Comparison of ENCODE assay signal across 18 cellular contexts in the genomic region with DNA sequence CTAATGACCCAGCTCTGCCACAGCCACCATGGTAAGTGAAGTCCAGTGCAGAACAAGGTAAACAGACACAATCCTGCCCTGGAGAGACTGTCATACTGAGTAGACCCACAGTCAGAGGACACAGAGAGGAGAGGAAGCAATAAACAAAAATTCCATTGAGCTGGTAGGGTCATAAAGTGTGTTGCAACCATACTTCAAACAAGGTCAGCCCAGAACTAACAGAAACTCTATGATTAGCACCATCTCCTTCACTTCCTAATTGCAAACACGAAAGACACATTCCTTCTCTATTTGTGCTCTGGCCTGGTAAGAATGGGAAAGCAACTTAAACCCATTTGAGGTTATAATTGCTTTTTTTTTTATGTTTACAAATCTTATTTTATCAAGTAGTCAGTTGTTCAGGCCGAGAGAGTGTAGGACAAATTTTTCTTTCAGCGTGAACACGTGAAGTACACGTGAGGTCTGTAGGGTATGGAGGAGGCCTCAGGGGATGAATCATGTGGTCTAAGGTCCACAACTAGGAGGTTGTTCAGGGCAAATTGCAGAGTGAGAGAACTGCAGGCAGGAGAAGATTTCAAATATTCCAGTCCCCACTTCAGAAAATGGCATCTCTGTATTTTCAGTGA.
DNase-seq lines count a peak whose midpoint lies in the region; ATAC-seq, FAIRE-seq and TF ChIP-seq lines count a peak whose summit lies in the region.
"Had no signal": no experiment of that assay in that cellular context is flagged by ENCODE, and none has a peak within 500 bp of the region (broad histone marks: within the 10 kb centered on the region; RNA-seq: fewer than 3 reads in every experiment).

No MANE protein-coding gene starts in this region.

- DNase-seq in activated CD4-positive, alpha-beta T cell treated with anti-CD3 and anti-CD28 coated beads, Interleukin-2, amount 10 ng/mL, durations not matched to agents 24 days and 14 days, result peak; percentile 43
- no peak for DNase-seq in activated CD4-positive, alpha-beta T cell treated with anti-CD3 and anti-CD28 coated beads for 4 hours
- peak; percentile 57 for DNase-seq in RPMI7951 (ENCODE audit: low read depth)
- peak; percentile 98 for DNase-seq in HepG2 (ENCODE audit: low spot score)
- DNase-seq in transverse colon, result peak; percentile 38
- no peak for DNase-seq in hippocampal formation (lab: John Stamatoyannopoulos, UW)
- DNase-seq in SJCRH30, result no peak
- DNase-seq in CD4-positive, alpha-beta memory T cell, result no peak
- DNase-seq: activated CD4-positive, alpha-beta T cell treated with anti-CD3 and anti-CD28 coated beads, Interleukin-2, amount 10 ng/mL, durations not matched to agents 7 days and 5 days; activated naive CD8-positive, alpha-beta T cell treated with anti-CD3 and anti-CD28 coated beads, Interleukin-2, amount 10 ng/mL, durations not matched to agents 7 days and 5 days; CD8-positive, alpha-beta T cell; HCEC 1CT; NCI-H1048; stimulated activated naive CD4-positive, alpha-beta T cell treated with Interleukin-2 at 50 U/mL for 16 hours; T-helper 9 cell had no signal

- in situ Hi-C loops in HepG2 (cut with HindIII; ENCODE audit: extremely low pct_ligation_motif_present, low pct_unique_long_range_greater_than_20kb) (no loop called here), transverse colon (cut with MboI; ENCODE audit: low pct_ligation_motif_present in 1 of 4, low pct_unique_long_range_greater_than_20kb in 1 of 4, low sequenced_read_pairs in 3 of 4) (loop anchor here in 1 of 4 donors (25.0 kb wide), 1 partner anchor 422 kb away; no protein-coding TSS in a partner anchor)

- peaks cover 92% of the 10 kb centered on the region for H3K4me1 ChIP-seq in HepG2 (ENCODE audit: insufficient read depth, low read length)
- H3K4me1 ChIP-seq in transverse colon, result peaks cover 3 to 43% (median 14%) of the 10 kb centered on the region in 4 donors
- H3K4me1 ChIP-seq in SJCRH30, result peaks cover 21% of the 10 kb centered on the region
- no peaks in the 10 kb centered on the region for H3K4me1 ChIP-seq in CD4-positive, alpha-beta memory T cell (ENCODE audit: insufficient read depth, low read length)

- FAIRE-seq in HepG2 (lab: Jason Lieb, UNC), result peak; percentile 94
- FAIRE-seq: G401.6, urothelium cell line had no signal

- H3K9me3 Mint-ChIP-seq in activated CD4-positive, alpha-beta T cell treated with anti-CD3 and anti-CD28 coated beads, Interleukin-2, amount 10 ng/mL, durations not matched to agents 24 days and 14 days, result peaks cover 9% of the 10 kb centered on the region
- H3K9me3 Mint-ChIP-seq in CD4-positive, alpha-beta memory T cell, result no peaks in the 10 kb centered on the region
- H3K9me3 Mint-ChIP-seq: activated CD4-positive, alpha-beta T cell treated with anti-CD3 and anti-CD28 coated beads, Interleukin-2, amount 10 ng/mL, durations not matched to agents 7 days and 5 days; activated naive CD8-positive, alpha-beta T cell treated with anti-CD3 and anti-CD28 coated beads, Interleukin-2, amount 10 ng/mL, durations not matched to agents 7 days and 5 days; CD8-positive, alpha-beta T cell; central memory CD8-positive, alpha-beta T cell had no signal

- H3K4me3 Mint-ChIP-seq in activated CD4-positive, alpha-beta T cell treated with anti-CD3 and anti-CD28 coated beads, Interleukin-2, amount 10 ng/mL, durations not matched to agents 24 days and 14 days, result no peak overlapping the region
- H3K4me3 Mint-ChIP-seq in CD4-positive, alpha-beta memory T cell, result peak overlapping the region in 1 of 8 donors; percentile 28
- H3K4me3 Mint-ChIP-seq: activated CD4-positive, alpha-beta T cell treated with anti-CD3 and anti-CD28 coated beads, Interleukin-2, amount 10 ng/mL, durations not matched to agents 7 days and 5 days; activated naive CD8-positive, alpha-beta T cell treated with anti-CD3 and anti-CD28 coated beads, Interleukin-2, amount 10 ng/mL, durations not matched to agents 7 days and 5 days; CD8-positive, alpha-beta T cell; central memory CD8-positive, alpha-beta T cell had no signal

- H3K4me1 Mint-ChIP-seq in activated CD4-positive, alpha-beta T cell treated with anti-CD3 and anti-CD28 coated beads, Interleukin-2, amount 10 ng/mL, durations not matched to agents 24 days and 14 days, result peaks cover 18% of the 10 kb centered on the region
- H3K4me1 Mint-ChIP-seq in CD4-positive, alpha-beta memory T cell, result no peaks in the 10 kb centered on the region
- H3K4me1 Mint-ChIP-seq: central memory CD8-positive, alpha-beta T cell had no signal

- H3K36me3 ChIP-seq in HepG2 (replicated peaks in 1 of 2; ENCODE audit: control insufficient read depth in 1 of 2, insufficient read depth in 2 of 2, low read length in 2 of 2) (no peaks in the 10 kb centered on the region; a peak in 1 of 5 replicates), transverse colon (no peaks in the 10 kb centered on the region), SJCRH30 (no peaks in the 10 kb centered on the region)
- H3K36me3 ChIP-seq in CD4-positive, alpha-beta memory T cell (ENCODE audit: insufficient read depth, low read length), result no peaks in the 10 kb centered on the region

- no peak overlapping the region for H3K27ac Mint-ChIP-seq in activated CD4-positive, alpha-beta T cell treated with anti-CD3 and anti-CD28 coated beads, Interleukin-2, amount 10 ng/mL, durations not matched to agents 24 days and 14 days
- no peak overlapping the region for H3K27ac Mint-ChIP-seq in CD4-positive, alpha-beta memory T cell
- H3K27ac Mint-ChIP-seq: activated CD4-positive, alpha-beta T cell treated with anti-CD3 and anti-CD28 coated beads, Interleukin-2, amount 10 ng/mL, durations not matched to agents 7 days and 5 days; activated naive CD8-positive, alpha-beta T cell treated with anti-CD3 and anti-CD28 coated beads, Interleukin-2, amount 10 ng/mL, durations not matched to agents 7 days and 5 days; CD8-positive, alpha-beta T cell had no signal

- intact Hi-C loops in activated CD4-positive, alpha-beta T cell treated with anti-CD3 and anti-CD28 coated beads, Interleukin-2, amount 10 ng/mL, durations not matched to agents 24 days and 14 days (cut with micrococcal nuclease), result loop anchor here (10.0 kb wide), 2 partner anchors 294 to 784 kb away; no protein-coding TSS in a partner anchor
- intact Hi-C loops in HepG2 (cut with micrococcal nuclease; ENCODE audit: unreplicated experiment) (loop anchor here (1.0 to 10.0 kb wide), 2 partner anchors 73 to 274 kb away; a partner anchor contains a TSS), transverse colon (cut with DNase I; ENCODE audit: low total_unique reads) (no loop called here)
- intact Hi-C loops in CD4-positive, alpha-beta memory T cell (cut with micrococcal nuclease), result loop anchor here (10.0 kb wide), 1 partner anchor 784 kb away; no protein-coding TSS in a partner anchor

- peak overlapping the region; percentile 76 for H3K4me2 ChIP-seq in HepG2 (ENCODE audit: low read depth, low read length)

- H3K9me3 ChIP-seq in HepG2 (ENCODE audit: low read length) (no peaks in the 10 kb centered on the region), transverse colon (no peaks in the 10 kb centered on the region), SJCRH30 (replicated peaks) (no peaks in the 10 kb centered on the region)
- no peaks in the 10 kb centered on the region for H3K9me3 ChIP-seq in CD4-positive, alpha-beta memory T cell (ENCODE audit: control insufficient read depth in 1 of 2, low read length in 2 of 2)

- H3K27ac ChIP-seq in HepG2 (ENCODE audit: extremely low read length, insufficient read depth, low read length) (peak overlapping the region; percentile 90), transverse colon (peak overlapping the region; percentile 40 to 68 (median 58)), SJCRH30 (no peak overlapping the region)
- H3K27ac ChIP-seq in CD4-positive, alpha-beta memory T cell (ENCODE audit: low read depth, low read length), result no peak overlapping the region

- ATAC-seq in HepG2, result peak; percentile 92
- ATAC-seq: CD8-positive, alpha-beta T cell had no signal

- POLR2A ChIA-PET in HepG2 (lab: Yijun Ruan, JAX), result interaction anchor here (0.8 to 6.5 kb wide), 19 partner anchors 9 to 276 kb away, joined by 3 to 88 read pairs (median 4); a partner anchor contains a TSS
- POLR2A ChIA-PET in CD4-positive, alpha-beta memory T cell (lab: Charles Lee; ENCODE audit: partially characterized antibody), result no interaction called here

- peak overlapping the region; percentile 81 for H3K9ac ChIP-seq in HepG2 (ENCODE audit: insufficient read depth, low read depth, low read length)

- no peak overlapping the region for H2AFZ ChIP-seq in HepG2 (ENCODE audit: low read length)

- H3K27me3 Mint-ChIP-seq in activated CD4-positive, alpha-beta T cell treated with anti-CD3 and anti-CD28 coated beads, Interleukin-2, amount 10 ng/mL, durations not matched to agents 24 days and 14 days, result no peaks in the 10 kb centered on the region
- peaks cover 0 to under 1% of the 10 kb centered on the region in 2 donors for H3K27me3 Mint-ChIP-seq in CD4-positive, alpha-beta memory T cell
- H3K27me3 Mint-ChIP-seq: activated CD4-positive, alpha-beta T cell treated with anti-CD3 and anti-CD28 coated beads, Interleukin-2, amount 10 ng/mL, durations not matched to agents 7 days and 5 days; activated naive CD8-positive, alpha-beta T cell treated with anti-CD3 and anti-CD28 coated beads, Interleukin-2, amount 10 ng/mL, durations not matched to agents 7 days and 5 days had no signal

- WGBS in HepG2 (ENCODE audit: low lambda C conversion rate), result under 1% methylated on average over 5 of the region's 5 CpGs
- WGBS in transverse colon (ENCODE audit: low coverage in 1 of 2), 2 donors, result 50 to 76% methylated on average over 5 of the region's 5 CpGs

- TF ChIP-seq RAD21 in HepG2 (CRISPR knock-in tag; IDR thresholded peaks at IDR 0.05), result peak; percentile 6

- BruUV-seq in HepG2 (replicated peaks; lab: Mats Ljungman, UMichigan), result no TSS peak

- H3K4me3 ChIP-seq in HepG2 (replicated peaks in 1 of 3; ENCODE audit: insufficient read depth in 1 of 3, low read depth in 2 of 3, low read length in 3 of 3) (peak overlapping the region; percentile 41 to 65 (median 55); a peak in 4 of 6 replicates), transverse colon (peak overlapping the region in 1 of 4 donors; percentile 10), SJCRH30 (no peak overlapping the region)
- no peak overlapping the region for H3K4me3 ChIP-seq in CD4-positive, alpha-beta memory T cell (ENCODE audit: low read length in 2 of 2)

- CTCF ChIA-PET in HepG2 (lab: Yijun Ruan, JAX; ENCODE audit: low intra/inter-chr PET ratio, low total read pairs), result no interaction called here
- CTCF ChIA-PET in CD4-positive, alpha-beta memory T cell (lab: Charles Lee; ENCODE audit: partially characterized antibody), result no interaction called here

- H4K20me1 ChIP-seq in HepG2 (ENCODE audit: insufficient read depth, low read length), result no peaks in the 10 kb centered on the region

- TF ChIP-seq POLR2A in HepG2 (IDR thresholded peaks at IDR 0.05; ENCODE audit: insufficient read depth in 1 of 2, low read depth in 2 of 2, low read length in 2 of 2) (peak; percentile 48 to 81; a peak in 3 of 4 replicates), transverse colon (IDR thresholded peaks at IDR 0.05) (no peak)

- H3K79me2 ChIP-seq in HepG2 (ENCODE audit: insufficient read depth, low read length), result peaks cover 48% of the 10 kb centered on the region

- H3K27me3 ChIP-seq in HepG2 (ENCODE audit: control insufficient read depth in 1 of 2, insufficient read depth in 2 of 2, low read length in 2 of 2) (no peaks in the 10 kb centered on the region), transverse colon (no peaks in the 10 kb centered on the region), SJCRH30 (no peaks in the 10 kb centered on the region)
- no peaks in the 10 kb centered on the region for H3K27me3 ChIP-seq in CD4-positive, alpha-beta memory T cell (ENCODE audit: insufficient read depth, low read length)

- TF ChIP-seq EP300 in HepG2 (IDR thresholded peaks at IDR 0.05; ENCODE audit: low read depth in 2 of 2, low read length in 2 of 2), result peak; percentile 47 to 87
- TF ChIP-seq EP300 in HepG2 (CRISPR knock-in tag; IDR thresholded peaks at IDR 0.05; ENCODE audit: borderline replicate concordance), result peak; percentile 88; the same call in 1 of the 2 replicates
- TF ChIP-seq EP300 in transverse colon (IDR thresholded peaks at IDR 0.05; ENCODE audit: low read depth), result no peak

- no peak for TF ChIP-seq CTCF in HepG2 (CRISPR knock-in tag; IDR thresholded peaks at IDR 0.05)
- no peak for TF ChIP-seq CTCF in transverse colon (IDR thresholded peaks at IDR 0.05)

- no peaks in the 10 kb centered on the region for H3K36me3 Mint-ChIP-seq in activated CD4-positive, alpha-beta T cell treated with anti-CD3 and anti-CD28 coated beads, Interleukin-2, amount 10 ng/mL, durations not matched to agents 24 days and 14 days (ENCODE audit: low read depth)
- no peaks in the 10 kb centered on the region for H3K36me3 Mint-ChIP-seq in CD4-positive, alpha-beta memory T cell
- H3K36me3 Mint-ChIP-seq: CD8-positive, alpha-beta T cell had no signal

Comparison
In these comparisons a context has a peak if more than half of its experiments do, and no peak if none do; other contexts are left out.
1. DNase-seq: peak in activated CD4-positive, alpha-beta T cell treated with anti-CD3 and anti-CD28 coated beads, Interleukin-2, amount 10 ng/mL, durations not matched to agents 24 days and 14 days (single experiment), RPMI7951 (single experiment), HepG2 (single experiment) and transverse colon (single experiment); none in activated CD4-positive, alpha-beta T cell treated with anti-CD3 and anti-CD28 coated beads for 4 hours (0 of 2), hippocampal formation (0 of 2), SJCRH30 (0 of 2) and CD4-positive, alpha-beta memory T cell (0 of 5).
2. H3K27ac ChIP-seq: peak in HepG2 (single experiment) and transverse colon (4 of 4); none in SJCRH30 (single experiment) and CD4-positive, alpha-beta memory T cell (single experiment).
3. H3K4me3 ChIP-seq: peak in HepG2 (3 of 3); none in SJCRH30 (single experiment) and CD4-positive, alpha-beta memory T cell (0 of 2).